ENCODE assay signal across 8 cellular contexts in the genomic region with DNA sequence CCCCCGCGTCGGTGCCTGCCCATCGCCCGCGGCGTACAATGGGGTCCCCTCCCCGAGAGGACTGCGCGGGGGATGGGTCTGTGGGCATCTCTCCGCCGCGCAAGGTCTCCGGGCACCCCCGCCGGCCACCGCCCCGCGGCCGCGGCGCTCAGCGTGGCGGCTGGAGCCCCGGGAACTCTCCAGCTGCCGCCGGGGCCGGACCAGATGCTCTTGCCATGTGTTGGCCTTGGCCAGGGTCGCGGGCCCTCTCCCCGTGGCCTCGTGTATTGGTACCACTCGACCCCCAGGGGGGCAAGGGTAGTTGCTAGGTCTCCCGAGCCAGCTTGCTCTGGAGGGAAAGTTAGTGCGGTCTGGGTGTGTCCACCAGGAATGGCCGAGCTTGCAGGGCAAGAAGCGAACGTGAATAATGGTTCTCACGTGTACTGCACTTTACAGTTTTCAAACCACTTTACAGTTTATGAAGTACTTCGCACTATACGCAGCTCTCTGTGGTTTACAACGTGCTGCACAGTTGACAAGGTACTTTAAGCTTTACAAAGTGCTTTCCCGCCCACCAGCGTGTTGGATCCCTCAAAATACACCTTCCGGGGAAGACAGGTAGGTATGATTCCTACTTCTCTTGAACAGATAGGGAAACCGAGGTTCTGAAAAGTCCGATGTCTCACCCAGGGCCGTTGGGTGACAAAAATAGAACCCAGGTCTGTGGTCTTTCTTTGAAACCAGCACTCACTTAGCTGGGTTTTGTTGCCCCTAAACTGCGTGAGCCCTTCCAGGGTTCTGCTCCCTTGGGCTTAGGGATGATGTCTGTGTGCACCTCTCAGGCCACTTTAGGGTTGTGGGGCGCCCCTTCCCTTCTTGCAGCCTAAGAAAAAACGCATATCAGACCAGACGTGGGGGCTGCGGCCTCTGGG. TPM values are rescaled to one million over a fixed set of nuclear protein-coding genes. Genes with fewer than 3 reads are reported as not detected.
DNase-seq lines count a peak whose midpoint lies in the region; ATAC-seq, FAIRE-seq and TF ChIP-seq lines count a peak whose summit lies in the region.

No MANE protein-coding gene starts in this region.

- H3F3A ChIP-seq in PC-3 (ENCODE audit: low read length, unreplicated experiment): no peaks in the 10 kb centered on the region

- peak overlapping the region; percentile 92 for H2AFZ ChIP-seq in PC-3 (ENCODE audit: low read length)

- WGBS in esophagus squamous epithelium, 2 donors: 32 to 47% methylated on average over 12 to 18 of the region's 53 CpGs
- WGBS in prostate gland: 47% methylated on average over 19 of the region's 53 CpGs

- H3K79me2 ChIP-seq in PC-3 (ENCODE audit: low read length): peaks cover 6% of the 10 kb centered on the region; the same call in 1 of the 2 replicates

- H3K4me3 ChIP-seq in PC-3 (ENCODE audit: low read length) (peak overlapping the region; percentile 81), esophagus squamous epithelium (peak overlapping the region; percentile 19 to 65 (median 36)), prostate gland (peak overlapping the region; percentile 33 to 39)

- H3K36me3 ChIP-seq in PC-3 (ENCODE audit: low read depth, low read length) (no peaks in the 10 kb centered on the region), esophagus squamous epithelium (no peaks in the 10 kb centered on the region), prostate gland (no peaks in the 10 kb centered on the region)

- BruUV-seq in PC-3 (replicated peaks; lab: Mats Ljungman, UMichigan): no TSS peak

- peak; percentile 54 for FAIRE-seq in GM18507 (lab: Jason Lieb, UNC)

- no peaks in the 10 kb centered on the region for H3K9me2 ChIP-seq in PC-3 (replicated peaks; ENCODE audit: low read length)

- DNase-seq in GM18507 (ENCODE audit: extremely low spot score, insufficient read length, low read depth) (no peak), PC-3 (peak; percentile 12), esophagus squamous epithelium (lab: John Stamatoyannopoulos, UW) (no peak), prostate gland (ENCODE audit: low spot score) (no peak), UCSD-AML1 (lab: John Stamatoyannopoulos, UW; ENCODE audit: unreplicated experiment) (no peak), HUDEP-2 (lab: John Stamatoyannopoulos, UW; ENCODE audit: unreplicated experiment in 76 of 76) (no peak), NCI-H1092 (lab: John Stamatoyannopoulos, UW) (no peak)

- no peaks in the 10 kb centered on the region for H3K27me3 ChIP-seq in PC-3 (ENCODE audit: low read length)
- H3K27me3 ChIP-seq in esophagus squamous epithelium: peaks cover 4 to 96% (median 9%) of the 10 kb centered on the region in 4 donors
- no peaks in the 10 kb centered on the region for H3K27me3 ChIP-seq in prostate gland (replicated peaks; ENCODE audit: insufficient read depth)

- H3K9ac ChIP-seq in PC-3 (ENCODE audit: low read length): peak overlapping the region; percentile 25

- intact Hi-C loops in PC-3 (cut with micrococcal nuclease) (loop anchor here (5.0 kb wide), 1 partner anchor 35 kb away; no protein-coding TSS in a partner anchor), esophagus squamous epithelium (cut with DNase I) (no loop called here), prostate gland (cut with DNase I) (no loop called here)

- peak overlapping the region; percentile 100 for H3K4me2 ChIP-seq in PC-3 (ENCODE audit: low read length)

- POLR2A ChIA-PET in PC-3 (lab: Charles Lee; ENCODE audit: unreplicated experiment): no interaction called here

- TF ChIP-seq CTCF in PC-3 (conservative IDR thresholded peaks at IDR 0.05; ENCODE audit: low read depth, low read length): no peak
- no peak for TF ChIP-seq CTCF in esophagus squamous epithelium (IDR thresholded peaks at IDR 0.05)
- peak in 1 of 4 experiments; percentile 7 for TF ChIP-seq CTCF in prostate gland (IDR thresholded peaks at IDR 0.05)

- CTCF ChIA-PET in PC-3 (lab: Charles Lee): interaction anchor here (1.5 kb wide), 1 partner anchor 7 kb away, joined by 7 read pairs; no protein-coding TSS in a partner anchor

- H3K9me3 ChIP-seq in PC-3 (ENCODE audit: low read length) (no peaks in the 10 kb centered on the region), esophagus squamous epithelium (no peaks in the 10 kb centered on the region), prostate gland (no peaks in the 10 kb centered on the region)

- H3K4me1 ChIP-seq in PC-3 (ENCODE audit: insufficient read depth, low read length) (peaks cover 20% of the 10 kb centered on the region), esophagus squamous epithelium (peaks cover 17 to 29% (median 19%) of the 10 kb centered on the region in 3 donors), prostate gland (replicated peaks) (no peaks in the 10 kb centered on the region)

- H4K20me1 ChIP-seq in PC-3 (ENCODE audit: low read length): peaks cover 6% of the 10 kb centered on the region; the same call in 1 of the 2 replicates

- no peak for TF ChIP-seq POLR2A in esophagus squamous epithelium (IDR thresholded peaks at IDR 0.05)
- no peak for TF ChIP-seq POLR2A in prostate gland (IDR thresholded peaks at IDR 0.05)

- H3K27ac ChIP-seq in PC-3 (ENCODE audit: low read length): no peak overlapping the region
- no peak overlapping the region for H3K27ac ChIP-seq in esophagus squamous epithelium
- no peak overlapping the region for H3K27ac ChIP-seq in prostate gland

- ATAC-seq in PC-3: peak; percentile 5; the same call in 1 of the 2 replicates
- ATAC-seq in HG03442 (IDR thresholded peaks at IDR 0.05; ENCODE audit: unreplicated experiment): no peak

RNA-seq across cellular contexts. Expression of a gene that starts 1.2 kb away (rescaled TPM):
- total RNA-seq in PC-3 (2014; rRNA removed): 21.0 and 23.2 TPM in 2 replicates
- total RNA-seq in esophagus squamous epithelium: 1 to 10 TPM in 2 of 4 donors, under 1 TPM in 2; 0.08 to 3.4 (median 1.9) TPM
- 1 to 10 TPM; 6.4 to 7.4 TPM for total RNA-seq in prostate gland

RNA-seq across cellular contexts. Expression of a gene that starts 58.8 kb away (rescaled TPM):
- not detected in 2 replicates for total RNA-seq in PC-3 (2014; rRNA removed)
- 100 to 1,000 TPM in 2 of 4 donors, 10 to 100 TPM in 1, 1 to 10 TPM in 1; 7.1 to 240 (median 110) TPM for total RNA-seq in esophagus squamous epithelium
- 100 to 1,000 TPM; 106 to 151 TPM for total RNA-seq in prostate gland
